ENCODE assay signal across 8 cellular contexts in the genomic region with DNA sequence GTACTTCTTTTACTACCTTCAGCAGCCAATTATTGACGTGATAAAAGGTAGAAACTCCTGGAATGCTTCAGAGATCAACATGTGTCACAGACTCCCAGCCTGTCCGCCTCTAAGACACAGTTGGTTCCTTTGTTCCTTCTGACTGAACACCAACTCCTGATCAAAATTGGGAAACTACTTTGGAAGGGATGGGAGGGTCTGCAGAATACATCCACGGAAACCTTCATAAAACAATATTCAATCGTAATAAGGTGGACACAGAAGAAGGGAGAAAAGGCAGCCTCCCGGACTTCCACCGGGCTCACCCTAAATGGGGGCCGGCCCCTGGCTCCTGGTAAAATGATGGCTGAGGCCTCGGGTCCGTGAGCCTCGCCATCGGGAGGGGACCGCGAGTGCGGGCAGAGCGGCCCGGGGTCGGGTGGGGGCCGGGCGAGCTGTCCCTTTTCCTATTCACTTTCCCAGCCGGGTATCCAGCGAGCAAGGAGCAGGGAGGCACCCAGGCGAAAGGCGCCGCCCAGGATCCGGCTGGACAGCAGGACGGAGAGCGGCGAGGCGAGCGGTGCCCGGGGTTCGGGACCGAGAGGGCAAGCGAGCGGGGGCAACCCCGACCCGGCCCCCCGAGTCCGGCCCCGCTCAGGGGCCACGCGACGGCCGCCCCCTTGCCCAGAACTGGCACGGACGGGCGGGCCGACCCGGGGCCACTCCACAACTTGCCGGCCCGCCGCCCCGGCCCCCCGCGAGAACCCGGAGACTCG. TPM values are rescaled to one million over a fixed set of nuclear protein-coding genes. Genes with fewer than 3 reads are reported as not detected.
A peak's percentile ranks its signal among the peaks of the same experiment; 100 is the strongest.
DNase-seq lines count a peak whose midpoint lies in the region; ATAC-seq, FAIRE-seq and TF ChIP-seq lines count a peak whose summit lies in the region.

No MANE protein-coding gene starts in this region.

- ATAC-seq in HG02870 (IDR thresholded peaks at IDR 0.05; ENCODE audit: unreplicated experiment) (peak; percentile 2), HepG2 (peak; percentile 7; the same call in 2 of the 3 replicates)

- TF ChIP-seq EP300 in HepG2 (IDR thresholded peaks at IDR 0.05; ENCODE audit: low read depth in 2 of 2, low read length in 2 of 2) (no peak), HepG2 (CRISPR knock-in tag; IDR thresholded peaks at IDR 0.05; ENCODE audit: borderline replicate concordance) (no peak)

- H2AFZ ChIP-seq in HepG2 (ENCODE audit: low read length): no peak overlapping the region

- BruUV-seq in HepG2 (replicated peaks; lab: Mats Ljungman, UMichigan): no TSS peak

- no peak for TF ChIP-seq RAD21 in HepG2 (CRISPR knock-in tag; IDR thresholded peaks at IDR 0.05)

- FAIRE-seq in HepG2 (lab: Jason Lieb, UNC): no peak

- CTCF ChIA-PET in HepG2 (lab: Yijun Ruan, JAX; ENCODE audit: low intra/inter-chr PET ratio, low total read pairs): no interaction called here

- POLR2A ChIA-PET in HepG2 (lab: Yijun Ruan, JAX): interaction anchor here (2.2 to 2.6 kb wide), 4 partner anchors 58 to 377 kb away, joined by 10 to 35 read pairs (median 25); no protein-coding TSS in a partner anchor

- in situ Hi-C loops in HepG2 (cut with HindIII; ENCODE audit: extremely low pct_ligation_motif_present, low pct_unique_long_range_greater_than_20kb): loop anchor here (10.0 kb wide), 3 partner anchors 151 to 421 kb away; no protein-coding TSS in a partner anchor

- H3K27ac ChIP-seq in SJSA1: peak overlapping the region; percentile 91
- H3K27ac ChIP-seq in dorsolateral prefrontal cortex: peak overlapping the region in 58 of 59 donors; percentile 31 to 98 (median 85)
- H3K27ac ChIP-seq in HepG2 (ENCODE audit: extremely low read length, insufficient read depth, low read length): peak overlapping the region; percentile 95

- intact Hi-C loops in dorsolateral prefrontal cortex (cut with DNase I): loop anchor here (2.0 to 10.0 kb wide), 5 partner anchors 199 to 682 kb away; partner anchors contain the start of gene HSPA13 (in 2 of the 2)
- intact Hi-C loops in HepG2 (cut with micrococcal nuclease; ENCODE audit: unreplicated experiment): loop anchor here (1.0 kb wide), 2 partner anchors 200 to 377 kb away; no protein-coding TSS in a partner anchor

- H3K27me3 ChIP-seq in SJSA1 (replicated peaks): no peaks in the 10 kb centered on the region
- no peaks in the 10 kb centered on the region for H3K27me3 ChIP-seq in dorsolateral prefrontal cortex
- H3K27me3 ChIP-seq in HepG2 (ENCODE audit: control insufficient read depth in 1 of 2, insufficient read depth in 2 of 2, low read length in 2 of 2): peaks cover 0 to 4% of the 10 kb centered on the region in 2 experiments; a peak in 1 of 5 replicates

- WGBS in HepG2 (ENCODE audit: low lambda C conversion rate): under 1% methylated on average over 17 of the region's 57 CpGs

- peak in 1 of 56 donors; percentile 4 for TF ChIP-seq CTCF in dorsolateral prefrontal cortex (IDR thresholded peaks at IDR 0.05 in 54 of 56, conservative IDR thresholded peaks at IDR 0.05 in 2 of 56; ENCODE audit: low read depth in 1 of 56, partially characterized antibody in 56 of 56)
- TF ChIP-seq CTCF in HepG2 (CRISPR knock-in tag; IDR thresholded peaks at IDR 0.05): no peak

- H3K9me3 ChIP-seq in SJSA1 (replicated peaks): no peaks in the 10 kb centered on the region
- H3K9me3 ChIP-seq in HepG2 (ENCODE audit: low read length): no peaks in the 10 kb centered on the region

- DNase-seq in NCI-H2196 (lab: John Stamatoyannopoulos, UW; ENCODE audit: unreplicated experiment) (peak; percentile 14), NCI-H2196 treated with DMSO at 0.1 percent for 48 hours (lab: John Stamatoyannopoulos, UW; ENCODE audit: unreplicated experiment) (no peak), SJSA1 (ENCODE audit: low read depth in 1 of 2, low spot score in 2 of 2) (peak; percentile 64 to 66), dorsolateral prefrontal cortex (peak in 9 of 10 donors; percentile 27 to 68 (median 46)), HepG2 (ENCODE audit: low spot score) (no peak), KG1 (lab: John Stamatoyannopoulos, UW) (no peak)
- peak; percentile 43 for DNase-seq in stimulated activated CD8-positive, alpha-beta memory T cell treated with anti-CD3 and anti-CD28 coated beads, Interleukin-4, amount 100 ng/mL, for 48 hours

- H3K4me2 ChIP-seq in HepG2 (ENCODE audit: low read depth, low read length): peak overlapping the region; percentile 81

- no peak for TF ChIP-seq POLR2A in HepG2 (IDR thresholded peaks at IDR 0.05; ENCODE audit: insufficient read depth in 1 of 2, low read depth in 2 of 2, low read length in 2 of 2)

- H3K4me3 ChIP-seq in SJSA1: peak overlapping the region; percentile 92
- peak overlapping the region; percentile 58 to 97 (median 89) for H3K4me3 ChIP-seq in dorsolateral prefrontal cortex
- H3K4me3 ChIP-seq in HepG2 (replicated peaks in 1 of 3; ENCODE audit: insufficient read depth in 1 of 3, low read depth in 2 of 3, low read length in 3 of 3): peak overlapping the region; percentile 83 to 95 (median 92)

- peaks cover 40% of the 10 kb centered on the region for H3K4me1 ChIP-seq in SJSA1 (replicated peaks)
- H3K4me1 ChIP-seq in HepG2 (ENCODE audit: insufficient read depth, low read length): peaks cover 53% of the 10 kb centered on the region

- peaks cover 71% of the 10 kb centered on the region for H3K79me2 ChIP-seq in HepG2 (ENCODE audit: insufficient read depth, low read length)

- H4K20me1 ChIP-seq in HepG2 (ENCODE audit: insufficient read depth, low read length): peaks cover 41% of the 10 kb centered on the region

- H3K9ac ChIP-seq in HepG2 (ENCODE audit: insufficient read depth, low read depth, low read length): peak overlapping the region; percentile 97

- H3K36me3 ChIP-seq in SJSA1: peaks cover 9% of the 10 kb centered on the region
- H3K36me3 ChIP-seq in HepG2 (replicated peaks in 1 of 2; ENCODE audit: control insufficient read depth in 1 of 2, insufficient read depth in 2 of 2, low read length in 2 of 2): no peaks in the 10 kb centered on the region

TF ChIP-seq in HepG2, 621 proteins besides CTCF, POLR2A, EP300 and RAD21 (continues in another document):
- peak; percentile 44 for TF ChIP-seq ZFX (CRISPR knock-in tag; IDR thresholded peaks at IDR 0.05; ENCODE audit: low read depth)
- no peak for TF ChIP-seq ZNF17 (CRISPR knock-in tag; IDR thresholded peaks at IDR 0.05)
- peak; percentile 63; the same call in 1 of the 2 replicates for TF ChIP-seq AFF4 (CRISPR knock-in tag; IDR thresholded peaks at IDR 0.05)
- peak; percentile 22; the same call in 1 of the 2 replicates for TF ChIP-seq TAF1 (CRISPR knock-in tag; IDR thresholded peaks at IDR 0.05)
- peak; percentile 36; the same call in 1 of the 2 replicates for TF ChIP-seq ZNF543 (CRISPR knock-in tag; IDR thresholded peaks at IDR 0.05)
- TF ChIP-seq POLR2G (IDR thresholded peaks at IDR 0.05; ENCODE audit: low read depth, low read length): 0 out of 2 replicates have a peak, but pooled peaks have one; percentile 52

RNA-seq across cellular contexts. Expression of gene NRIP1, which starts 0.8 kb away (rescaled TPM):
- 19.6 and 26.0 TPM in 2 replicates for total RNA-seq in SJSA1 (2014; rRNA removed; shearing (Covaris generic))
- total RNA-seq in dorsolateral prefrontal cortex: 10 to 100 TPM; 24.3 to 54.6 (median 39.1) TPM
- total RNA-seq in HepG2 (2016; rRNA removed; fragmentation: Illumina TruSeq; extraction: Trizol): 69.0 and 99.0 TPM in 2 replicates
- total RNA-seq in HepG2 (2016; cell fraction: cytosol; rRNA removed; fragmentation: Illumina TruSeq; extraction: Trizol; ENCODE audit: low read depth): 27.6 and 36.4 TPM in 2 replicates
- total RNA-seq in HepG2 (2016; cell fraction: insoluble cytoplasmic fraction; rRNA removed; fragmentation: Illumina TruSeq; extraction: Trizol): 66.8 and 94.5 TPM in 2 replicates
- total RNA-seq in HepG2 (2016; cell fraction: membrane; rRNA removed; fragmentation: Illumina TruSeq; extraction: Trizol): 25.1 and 28.0 TPM in 2 replicates
- 94.9 and 106 TPM in 2 replicates for total RNA-seq in HepG2 (2016; cell fraction: nucleus; rRNA removed; fragmentation: Illumina TruSeq; extraction: Trizol)
- polyA plus RNA-seq in HepG2 (2011; rRNA removed): 18.1 and 21.0 TPM in 2 replicates
- 7.6 and 13.3 TPM in 2 replicates for polyA plus RNA-seq in HepG2 (2011; cell fraction: cytosol; rRNA removed)
- 13.9 and 17.0 TPM in 2 replicates for polyA plus RNA-seq in HepG2 (2011; cell fraction: nucleus; rRNA removed)
- 28.1 and 32.1 TPM in 2 replicates for polyA plus RNA-seq in HepG2 (2012)
- polyA plus RNA-seq in HepG2 (2016; cell fraction: cytosol; fragmentation: Illumina TruSeq; extraction: Trizol; ENCODE audit: low read depth): 1.1 and 1.3 TPM in 2 replicates
- polyA plus RNA-seq in HepG2 (2016; cell fraction: insoluble cytoplasmic fraction; fragmentation: Illumina TruSeq; extraction: Trizol; ENCODE audit: low read depth): 40.5 and 44.9 TPM in 2 replicates
- 4.3 and 4.9 TPM in 2 replicates for polyA plus RNA-seq in HepG2 (2016; cell fraction: membrane; fragmentation: Illumina TruSeq; extraction: Trizol; ENCODE audit: low read depth)
- polyA plus RNA-seq in HepG2 (2016; cell fraction: nucleus; fragmentation: Illumina TruSeq; extraction: Trizol; ENCODE audit: insufficient read depth, low read depth): 46.0 and 49.0 TPM in 2 replicates
- 5.6 and 32.4 TPM in 2 replicates for polyA minus RNA-seq in HepG2 (2011; rRNA and poly(A)+ RNA removed; ENCODE audit: low replicate concordance)
- 42.3 and 56.3 TPM in 2 replicates for polyA minus RNA-seq in HepG2 (2011; cell fraction: cytosol; rRNA and poly(A)+ RNA removed)
- polyA minus RNA-seq in HepG2 (2011; cell fraction: nucleus; rRNA and poly(A)+ RNA removed): 188 and 226 TPM in 2 replicates

Comparison
In these comparisons a context has a peak if more than half of its experiments do, and no peak if none do; other contexts are left out.
1. DNase-seq: peak in NCI-H2196 (single experiment), SJSA1 (2 of 2), dorsolateral prefrontal cortex (9 of 10) and stimulated activated CD8-positive, alpha-beta memory T cell treated with anti-CD3 and anti-CD28 coated beads, Interleukin-4, amount 100 ng/mL, for 48 hours (single experiment); none in NCI-H2196 treated with DMSO at 0.1 percent for 48 hours (single experiment), HepG2 (single experiment) and KG1 (single experiment).
2. Peak in every context shown above with its lines, with median percentiles within 50 percentile points of each other: H3K27ac ChIP-seq and H3K4me3 ChIP-seq.